In genomic region chr5:123512631-123513461, GRCh38 we compare ENCODE assay signal across 2 cellular contexts.
TF ChIP-seq lines count a peak whose summit lies in the region.

No MANE protein-coding gene starts in this region.

TF ChIP-seq in IMR-90, 13 proteins besides CTCF, POLR2A, EP300 and RAD21:
- TF ChIP-seq RFX5 (IDR thresholded peaks at IDR 0.05; ENCODE audit: low read depth, low read length) (no peak), RCOR1 (IDR thresholded peaks at IDR 0.05; ENCODE audit: insufficient replicate concordance, low read length) (no peak), FOS (IDR thresholded peaks at IDR 0.05; ENCODE audit: low read depth, low read length) (no peak), ELK1 (IDR thresholded peaks at IDR 0.05; ENCODE audit: borderline replicate concordance, low read depth, low read length) (no peak), NFE2L2 (IDR thresholded peaks at IDR 0.05; ENCODE audit: low read depth, low read length) (no peak), USF2 (IDR thresholded peaks at IDR 0.05; ENCODE audit: low read depth, low read length) (no peak), BHLHE40 (IDR thresholded peaks at IDR 0.05; ENCODE audit: low read depth, low read length) (no peak), SMC3 (IDR thresholded peaks at IDR 0.05; ENCODE audit: low read depth, low read length) (no peak), MAFK (IDR thresholded peaks at IDR 0.05; ENCODE audit: low read depth, low read length) (no peak), CEBPB (IDR thresholded peaks at IDR 0.05; ENCODE audit: low read depth, low read length) (no peak), MAZ (IDR thresholded peaks at IDR 0.05; ENCODE audit: borderline replicate concordance, low read depth, low read length) (no peak), CHD1 (IDR thresholded peaks at IDR 0.05; ENCODE audit: low read depth, low read length) (no peak), MXI1 (IDR thresholded peaks at IDR 0.05; ENCODE audit: borderline replicate concordance, low read depth, low read length) (no peak; the same call in 1 of the 2 replicates)

TF ChIP-seq in HepG2, 621 proteins besides CTCF, POLR2A, EP300 and RAD21 (continued from another document):
- TF ChIP-seq MTF2 (CRISPR knock-in tag; IDR thresholded peaks at IDR 0.05; ENCODE audit: borderline replicate concordance) (no peak), KMT2A (CRISPR knock-in tag; IDR thresholded peaks at IDR 0.05) (peak; percentile 47; the same call in 1 of the 2 replicates), ZGPAT (CRISPR knock-in tag; IDR thresholded peaks at IDR 0.05) (0 out of 2 replicates have a peak, but pooled peaks have one; percentile 18), HDAC1 (CRISPR knock-in tag; IDR thresholded peaks at IDR 0.05) (peak; percentile 29; the same call in 1 of the 2 replicates), MED8 (CRISPR knock-in tag; IDR thresholded peaks at IDR 0.05; ENCODE audit: insufficient replicate concordance) (no peak), FOXA3 (CRISPR knock-in tag; IDR thresholded peaks at IDR 0.05) (0 out of 2 replicates have a peak, but pooled peaks have one; percentile 18), PATZ1 (CRISPR knock-in tag; IDR thresholded peaks at IDR 0.05) (peak; percentile 54; the same call in 1 of the 2 replicates), ZSCAN21 (CRISPR knock-in tag; IDR thresholded peaks at IDR 0.05; ENCODE audit: borderline replicate concordance) (no peak), PHB2 (IDR thresholded peaks at IDR 0.05; ENCODE audit: partially characterized antibody) (no peak), BRCA1 (CRISPR knock-in tag; IDR thresholded peaks at IDR 0.05) (no peak), SALL1 (CRISPR knock-in tag; IDR thresholded peaks at IDR 0.05) (0 out of 2 replicates have a peak, but pooled peaks have one; percentile 18), MXI1 (IDR thresholded peaks at IDR 0.05; ENCODE audit: borderline replicate concordance, low read depth, low read length) (0 out of 3 replicates have a peak, but pooled peaks have one; percentile 26), CERS6 (CRISPR knock-in tag; IDR thresholded peaks at IDR 0.05) (no peak), FOXP1 (IDR thresholded peaks at IDR 0.05) (no peak), FOXP1 (CRISPR knock-in tag; IDR thresholded peaks at IDR 0.05) (peak; percentile 33; the same call in 1 of the 2 replicates), ZNF3 (CRISPR knock-in tag; IDR thresholded peaks at IDR 0.05) (no peak), ARID4A (CRISPR knock-in tag; IDR thresholded peaks at IDR 0.05; ENCODE audit: borderline replicate concordance) (peak; percentile 36), TEAD3 (CRISPR knock-in tag; optimal IDR thresholded peaks at IDR 0.05; ENCODE audit: borderline replicate concordance) (peak; percentile 9), SAP130 (CRISPR knock-in tag; IDR thresholded peaks at IDR 0.05; ENCODE audit: low read depth) (peak; percentile 66), PHF5A (CRISPR knock-in tag; IDR thresholded peaks at IDR 0.05; ENCODE audit: low read depth, unreplicated experiment) (no peak), ZNF609 (CRISPR knock-in tag; IDR thresholded peaks at IDR 0.05; ENCODE audit: borderline replicate concordance) (0 out of 2 replicates have a peak, but pooled peaks have one; percentile 22), NR2C2 (CRISPR knock-in tag; IDR thresholded peaks at IDR 0.05; ENCODE audit: borderline replicate concordance) (0 out of 2 replicates have a peak, but pooled peaks have one; percentile 23), ZNF34 (CRISPR knock-in tag; IDR thresholded peaks at IDR 0.05; ENCODE audit: borderline replicate concordance) (no peak), YEATS4 (CRISPR knock-in tag; IDR thresholded peaks at IDR 0.05; ENCODE audit: borderline replicate concordance) (0 out of 2 replicates have a peak, but pooled peaks have one; percentile 32), NFIC (IDR thresholded peaks at IDR 0.05; ENCODE audit: low read length) (no peak), ZFX (CRISPR knock-in tag; IDR thresholded peaks at IDR 0.05; ENCODE audit: low read depth) (peak; percentile 41; the same call in 1 of the 2 replicates), ZBTB21 (CRISPR knock-in tag; IDR thresholded peaks at IDR 0.05) (no peak), FOXP4 (CRISPR knock-in tag; IDR thresholded peaks at IDR 0.05) (no peak), NBN (conservative IDR thresholded peaks at IDR 0.05) (no peak), MAX (IDR thresholded peaks at IDR 0.05) (peak; percentile 60; the same call in 1 of the 2 replicates), KLF9 (CRISPR knock-in tag; IDR thresholded peaks at IDR 0.05; ENCODE audit: low read depth) (0 out of 2 replicates have a peak, but pooled peaks have one; percentile 16)
